In the genomic region with DNA sequence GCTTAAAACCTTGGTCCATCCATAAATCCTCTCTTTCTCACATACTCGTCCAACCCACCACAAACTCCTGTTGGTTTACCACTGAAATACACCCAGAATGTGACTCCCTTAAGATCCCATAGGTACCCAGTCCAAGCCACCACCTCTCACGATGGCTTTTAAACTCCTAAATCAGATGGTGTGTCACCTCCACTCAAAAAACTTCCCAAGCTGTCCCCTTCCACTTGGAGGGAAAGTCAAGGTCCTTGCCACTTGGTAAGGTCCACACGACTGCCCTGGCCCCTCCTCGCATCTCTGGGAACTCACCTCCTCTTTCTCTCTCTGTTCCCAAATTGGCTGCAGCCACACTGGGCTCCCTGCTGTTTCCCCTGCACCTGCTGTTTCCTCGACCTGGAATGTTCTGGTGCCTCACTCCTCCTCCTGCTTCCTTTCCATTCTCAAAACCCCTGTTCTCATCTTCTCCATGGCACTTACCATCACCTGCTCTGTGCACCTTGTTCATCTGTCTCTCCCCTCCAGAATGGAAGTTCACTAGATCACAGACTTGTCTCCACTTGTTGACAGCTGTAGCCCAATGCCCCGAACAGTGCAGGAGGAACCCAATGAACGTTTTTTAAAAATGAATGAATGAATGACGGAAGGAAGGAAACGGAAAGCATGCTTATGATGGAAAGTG, we compare ENCODE assay signal across 8 cellular contexts. TPM values are rescaled to one million over a fixed set of nuclear protein-coding genes. Genes with fewer than 3 reads are reported as not detected.
DNase-seq lines count a peak whose midpoint lies in the region; ATAC-seq and TF ChIP-seq lines count a peak whose summit lies in the region.

No MANE protein-coding gene starts in this region.

- TF ChIP-seq EP300 in Ishikawa (IDR thresholded peaks at IDR 0.05; ENCODE audit: borderline replicate concordance) (no peak), stomach (IDR thresholded peaks at IDR 0.05) (no peak)

- no peak for TF ChIP-seq POLR2A in stomach (IDR thresholded peaks at IDR 0.05)

- H3K27me3 ChIP-seq in iPS DF 6.9 (ENCODE audit: control insufficient read depth, insufficient read depth, low read length) (no peaks in the 10 kb centered on the region), stomach (no peaks in the 10 kb centered on the region)

- H3K9me3 ChIP-seq in iPS DF 6.9 (ENCODE audit: control insufficient read depth, insufficient read depth, low read length) = no peaks in the 10 kb centered on the region
- H3K9me3 ChIP-seq in stomach = no peaks in the 10 kb centered on the region

- DNase-seq in DMS 273 treated with DMSO at 0.1 percent for 48 hours (lab: John Stamatoyannopoulos, UW) (peak; percentile 24), iPS DF 6.9 (ENCODE audit: low read depth, low spot score) (no peak), stomach (no peak), iPS-NIHi7 (ENCODE audit: extremely low spot score) (no peak), amygdala (lab: John Stamatoyannopoulos, UW) (no peak)

- no peak for TF ChIP-seq RAD21 in Ishikawa (IDR thresholded peaks at IDR 0.05; ENCODE audit: low read depth)

- WGBS in iPS DF 6.9 (ENCODE audit: insufficient coverage, insufficient read length) = no CpG with 5 or more reads among the region's 9 CpGs
- 11 to 19% (median 13%) methylated on average over 9 of the region's 9 CpGs for WGBS in stomach, 5 donors

- ATAC-seq in GM18907 (IDR thresholded peaks at IDR 0.05; ENCODE audit: unreplicated experiment) = no peak

- H3K27ac ChIP-seq in iPS DF 6.9 (ENCODE audit: low read length) = no peak overlapping the region
- H3K27ac ChIP-seq in stomach = peak overlapping the region in 4 of 5 donors; percentile 10 to 91 (median 84)

- no peaks in the 10 kb centered on the region for H3K36me3 ChIP-seq in iPS DF 6.9 (ENCODE audit: control insufficient read depth, insufficient read depth, low read length)
- H3K36me3 ChIP-seq in stomach = no peaks in the 10 kb centered on the region

- TF ChIP-seq CTCF in WI38 (IDR thresholded peaks at IDR 0.05; ENCODE audit: low read depth, low read length) (no peak), stomach (IDR thresholded peaks at IDR 0.05) (no peak)

- H3K4me3 ChIP-seq in WI38 (ENCODE audit: low read depth, low read length) = peak overlapping the region; percentile 80
- H3K4me3 ChIP-seq in iPS DF 6.9 (ENCODE audit: low read length) = peak overlapping the region; percentile 86; the same call in 1 of the 2 replicates
- peak overlapping the region; percentile 64 to 84 (median 77) for H3K4me3 ChIP-seq in stomach

- peaks cover 2% of the 10 kb centered on the region; the same call in 1 of the 2 replicates for H3K4me1 ChIP-seq in iPS DF 6.9 (ENCODE audit: control insufficient read depth, insufficient read depth, low read length)
- H3K4me1 ChIP-seq in stomach = peaks cover 15 to 24% (median 21%) of the 10 kb centered on the region in 4 donors

- intact Hi-C loops in stomach (cut with DNase I; ENCODE audit: low total_unique reads) = no loop called here

TF ChIP-seq in Ishikawa, 13 proteins besides CTCF, POLR2A, EP300 and RAD21:
- TF ChIP-seq NFIC (IDR thresholded peaks at IDR 0.05) (no peak), CEBPB (IDR thresholded peaks at IDR 0.05) (no peak), TEAD4 (IDR thresholded peaks at IDR 0.05) (peak; percentile 24; the same call in 1 of the 2 replicates), TAF1 (IDR thresholded peaks at IDR 0.05; ENCODE audit: low read depth) (no peak), EGR1 (IDR thresholded peaks at IDR 0.05) (no peak), ZBTB7A (IDR thresholded peaks at IDR 0.05; ENCODE audit: low read depth) (no peak), TCF12 (IDR thresholded peaks at IDR 0.05; ENCODE audit: low read depth) (no peak), YY1 (IDR thresholded peaks at IDR 0.05; ENCODE audit: low read depth) (no peak), MAX (IDR thresholded peaks at IDR 0.05) (peak; percentile 47; the same call in 1 of the 2 replicates), CREB1 (IDR thresholded peaks at IDR 0.05; ENCODE audit: low read depth) (no peak), FOXM1 (IDR thresholded peaks at IDR 0.05; ENCODE audit: borderline replicate concordance, low read depth) (no peak)
- TF ChIP-seq, protein P1, sequence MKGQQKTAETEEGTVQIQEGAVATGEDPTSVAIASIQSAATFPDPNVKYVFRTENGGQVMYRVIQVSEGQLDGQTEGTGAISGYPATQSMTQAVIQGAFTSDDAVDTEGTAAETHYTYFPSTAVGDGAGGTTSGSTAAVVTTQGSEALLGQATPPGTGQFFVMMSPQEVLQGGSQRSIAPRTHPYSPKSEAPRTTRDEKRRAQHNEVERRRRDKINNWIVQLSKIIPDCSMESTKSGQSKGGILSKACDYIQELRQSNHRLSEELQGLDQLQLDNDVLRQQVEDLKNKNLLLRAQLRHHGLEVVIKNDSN (IDR thresholded peaks at IDR 0.05) = no peak
- TF ChIP-seq, protein P2, sequence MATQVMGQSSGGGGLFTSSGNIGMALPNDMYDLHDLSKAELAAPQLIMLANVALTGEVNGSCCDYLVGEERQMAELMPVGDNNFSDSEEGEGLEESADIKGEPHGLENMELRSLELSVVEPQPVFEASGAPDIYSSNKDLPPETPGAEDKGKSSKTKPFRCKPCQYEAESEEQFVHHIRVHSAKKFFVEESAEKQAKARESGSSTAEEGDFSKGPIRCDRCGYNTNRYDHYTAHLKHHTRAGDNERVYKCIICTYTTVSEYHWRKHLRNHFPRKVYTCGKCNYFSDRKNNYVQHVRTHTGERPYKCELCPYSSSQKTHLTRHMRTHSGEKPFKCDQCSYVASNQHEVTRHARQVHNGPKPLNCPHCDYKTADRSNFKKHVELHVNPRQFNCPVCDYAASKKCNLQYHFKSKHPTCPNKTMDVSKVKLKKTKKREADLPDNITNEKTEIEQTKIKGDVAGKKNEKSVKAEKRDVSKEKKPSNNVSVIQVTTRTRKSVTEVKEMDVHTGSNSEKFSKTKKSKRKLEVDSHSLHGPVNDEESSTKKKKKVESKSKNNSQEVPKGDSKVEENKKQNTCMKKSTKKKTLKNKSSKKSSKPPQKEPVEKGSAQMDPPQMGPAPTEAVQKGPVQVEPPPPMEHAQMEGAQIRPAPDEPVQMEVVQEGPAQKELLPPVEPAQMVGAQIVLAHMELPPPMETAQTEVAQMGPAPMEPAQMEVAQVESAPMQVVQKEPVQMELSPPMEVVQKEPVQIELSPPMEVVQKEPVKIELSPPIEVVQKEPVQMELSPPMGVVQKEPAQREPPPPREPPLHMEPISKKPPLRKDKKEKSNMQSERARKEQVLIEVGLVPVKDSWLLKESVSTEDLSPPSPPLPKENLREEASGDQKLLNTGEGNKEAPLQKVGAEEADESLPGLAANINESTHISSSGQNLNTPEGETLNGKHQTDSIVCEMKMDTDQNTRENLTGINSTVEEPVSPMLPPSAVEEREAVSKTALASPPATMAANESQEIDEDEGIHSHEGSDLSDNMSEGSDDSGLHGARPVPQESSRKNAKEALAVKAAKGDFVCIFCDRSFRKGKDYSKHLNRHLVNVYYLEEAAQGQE (IDR thresholded peaks at IDR 0.05; ENCODE audit: low read depth) = no peak

RNA-seq across cellular contexts. Expression of gene ZFAND2A, which starts 23.0 kb away (rescaled TPM):
- 10 to 100 TPM in 4 of 5 donors, under 1 TPM in 1; 0.89 to 44.9 (median 20.2) TPM for total RNA-seq in stomach
- 10 to 100 TPM; 37.4 to 93.6 (median 53.1) TPM for polyA plus RNA-seq in stomach

RNA-seq across cellular contexts. Expression of gene GPER1, which starts 49.1 kb away (rescaled TPM):
- total RNA-seq in stomach = 10 to 100 TPM in 2 of 5 donors, 1 to 10 TPM in 1, under 1 TPM in 1, not detected in 1; 0.58 to 18.3 (median 9.7) TPM
- polyA plus RNA-seq in stomach = 10 to 100 TPM; 21.9 to 31.2 (median 26.0) TPM
